ENCODE assay signal across 7 cellular contexts in the genomic region with DNA sequence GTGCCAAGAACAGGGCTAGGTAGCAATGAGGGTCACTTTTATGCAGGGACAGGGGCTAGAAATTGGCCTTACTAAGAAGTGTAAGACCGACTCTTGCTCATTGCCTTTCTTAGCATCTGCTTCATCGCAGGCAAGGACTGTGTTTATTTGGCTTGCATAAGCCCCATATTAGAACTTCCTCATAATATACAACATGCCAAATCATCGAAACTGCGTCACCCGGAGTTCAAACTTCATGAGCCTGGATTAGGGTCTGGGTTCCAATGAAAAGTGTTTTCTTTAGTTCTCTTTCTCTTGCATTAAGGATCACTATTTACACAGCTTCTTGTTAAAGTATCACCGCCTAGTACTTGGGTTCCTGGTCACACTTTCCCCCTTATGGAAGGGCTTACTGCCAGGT. TPM values are rescaled to one million over a fixed set of nuclear protein-coding genes. Genes with fewer than 3 reads are reported as not detected.
DNase-seq lines count a peak whose midpoint lies in the region; ATAC-seq and TF ChIP-seq lines count a peak whose summit lies in the region.

No MANE protein-coding gene starts in this region.

- no peak for TF ChIP-seq CTCF in GM23338 (conservative IDR thresholded peaks at IDR 0.05; ENCODE audit: low read depth in 2 of 2)
- TF ChIP-seq CTCF in OCI-LY7 (conservative IDR thresholded peaks at IDR 0.05; ENCODE audit: low read length) = no peak
- no peak for TF ChIP-seq CTCF in endothelial cell (IDR thresholded peaks at IDR 0.05; ENCODE audit: unreplicated experiment)

- no peak for ATAC-seq in GM23338
- ATAC-seq in GM18520 (IDR thresholded peaks at IDR 0.05; ENCODE audit: unreplicated experiment) = no peak

- H3F3A ChIP-seq in GM23338 (replicated peaks; ENCODE audit: low read depth) = peaks cover 4% of the 10 kb centered on the region

- H3K4me1 ChIP-seq in GM23338 (ENCODE audit: insufficient read depth) = peaks cover 19% of the 10 kb centered on the region
- H3K4me1 ChIP-seq in OCI-LY7 (ENCODE audit: insufficient read depth, low read length, poor library complexity, severe bottlenecking) = peaks cover 19% of the 10 kb centered on the region
- peaks cover 11% of the 10 kb centered on the region for H3K4me1 ChIP-seq in skeletal muscle satellite cell (ENCODE audit: control insufficient read depth, insufficient read depth, low read length)

- H3K36me3 ChIP-seq in GM23338 (ENCODE audit: insufficient read depth) (no peaks in the 10 kb centered on the region), OCI-LY7 (ENCODE audit: insufficient read depth, low read length) (peaks cover 9% of the 10 kb centered on the region; the same call in 1 of the 2 replicates), skeletal muscle satellite cell (ENCODE audit: insufficient read depth, low read length) (no peaks in the 10 kb centered on the region)

- intact Hi-C loops in OCI-LY7 (cut with micrococcal nuclease; ENCODE audit: unreplicated experiment) = no loop called here

- H3K9ac ChIP-seq in skeletal muscle satellite cell (ENCODE audit: low read depth, low read length) = peak overlapping the region; percentile 95

- H3K27me3 Mint-ChIP-seq in GM23338 (ENCODE audit: insufficient read depth, low read depth, poor library complexity) = peaks cover 4% of the 10 kb centered on the region
- H3K27me3 Mint-ChIP-seq in endothelial cell (ENCODE audit: unreplicated experiment) = peaks cover 11% of the 10 kb centered on the region

- H3K36me3 Mint-ChIP-seq in GM23338 (ENCODE audit: low read depth) (no peaks in the 10 kb centered on the region; the same call in 2 of the 3 replicates), endothelial cell (ENCODE audit: low read depth, unreplicated experiment) (peaks cover 7% of the 10 kb centered on the region)

- peak overlapping the region; percentile 92 for H3K4me2 ChIP-seq in GM23338
- H3K4me2 ChIP-seq in OCI-LY7 (ENCODE audit: low read length) = peak overlapping the region; percentile 99
- peak overlapping the region; percentile 98 for H3K4me2 ChIP-seq in skeletal muscle satellite cell (ENCODE audit: low read length)

- peaks cover 33% of the 10 kb centered on the region for H3K79me2 ChIP-seq in GM23338 (replicated peaks; ENCODE audit: insufficient read depth)
- peaks cover 34% of the 10 kb centered on the region for H3K79me2 ChIP-seq in OCI-LY7 (ENCODE audit: insufficient read depth, low read depth, low read length)

- peak overlapping the region; percentile 79; the same call in 1 of the 2 replicates for H3K4me3 ChIP-seq in GM23338
- H3K4me3 ChIP-seq in OCI-LY7 (ENCODE audit: low read depth, low read length, poor library complexity, severe bottlenecking) = peak overlapping the region; percentile 91
- H3K4me3 ChIP-seq in skeletal muscle satellite cell (ENCODE audit: low read length) = peak overlapping the region; percentile 100

- H3K27me3 ChIP-seq in GM23338 (ENCODE audit: insufficient read depth) (no peaks in the 10 kb centered on the region), skeletal muscle satellite cell (ENCODE audit: control insufficient read depth, insufficient read depth, low read length) (peaks cover 5% of the 10 kb centered on the region)

- H2AFZ ChIP-seq in GM23338 (peak overlapping the region; percentile 99), OCI-LY7 (ENCODE audit: low read length) (peak overlapping the region; percentile 100)

- H3K27ac Mint-ChIP-seq in GM23338 (no peak overlapping the region), endothelial cell (ENCODE audit: unreplicated experiment) (peak overlapping the region; percentile 77)

- no peaks in the 10 kb centered on the region; the same call in 1 of the 2 replicates for H4K20me1 ChIP-seq in GM23338 (replicated peaks; ENCODE audit: insufficient read depth)
- peaks cover 19% of the 10 kb centered on the region for H4K20me1 ChIP-seq in OCI-LY7 (ENCODE audit: insufficient read depth, low read length)

- H3K4me3 Mint-ChIP-seq in GM23338 = peak overlapping the region; percentile 88
- H3K4me3 Mint-ChIP-seq in endothelial cell (ENCODE audit: unreplicated experiment) = peak overlapping the region; percentile 88

- H3K9me3 ChIP-seq in OCI-LY7 (ENCODE audit: low read length) (no peaks in the 10 kb centered on the region), skeletal muscle satellite cell (replicated peaks; ENCODE audit: low read length) (no peaks in the 10 kb centered on the region)

- CTCF ChIA-PET in OCI-LY7 (lab: Charles Lee; ENCODE audit: unreplicated experiment) = interaction anchor here (1.2 kb wide), 1 partner anchor 22 kb away, joined by 3 read pairs; no protein-coding TSS in a partner anchor

- H3K9me2 ChIP-seq in GM23338 (ENCODE audit: insufficient read depth) (peaks cover 14% of the 10 kb centered on the region; the same call in 1 of the 2 replicates), OCI-LY7 (ENCODE audit: insufficient read depth, low read length) (no peaks in the 10 kb centered on the region)

- POLR2A ChIA-PET in OCI-LY7 (lab: Charles Lee) = interaction anchor here (0.9 to 3.0 kb wide), 11 partner anchors 8 to 258 kb away, joined by 3 to 18 read pairs (median 6); a partner anchor contains a TSS

- H3K27ac ChIP-seq in GM23338 (ENCODE audit: low read depth) (no peak overlapping the region), OCI-LY7 (ENCODE audit: low read depth, low read length, poor library complexity, severe bottlenecking) (no peak overlapping the region)

- H3K9me3 Mint-ChIP-seq in GM23338 = no peaks in the 10 kb centered on the region
- H3K9me3 Mint-ChIP-seq in endothelial cell (ENCODE audit: unreplicated experiment) = no peaks in the 10 kb centered on the region

- peaks cover 27% of the 10 kb centered on the region for H3K4me1 Mint-ChIP-seq in GM23338
- H3K4me1 Mint-ChIP-seq in endothelial cell (ENCODE audit: unreplicated experiment) = peaks cover 35% of the 10 kb centered on the region

- no TSS peak for BruUV-seq in OCI-LY7 (replicated peaks; lab: Mats Ljungman, UMichigan)

- DNase-seq in GM23338 (ENCODE audit: low spot score) = no peak
- no peak for DNase-seq in OCI-LY7 (ENCODE audit: low spot score)
- no peak for DNase-seq in endothelial cell (ENCODE audit: low spot score)
- no peak for DNase-seq in NCI-H446 (lab: John Stamatoyannopoulos, UW)
- no peak for DNase-seq in iPS-NIHi11 (ENCODE audit: low spot score)

TF ChIP-seq in GM23338, 12 proteins besides CTCF, POLR2A, EP300 and RAD21 (continues in another document):
- no peak for TF ChIP-seq POLR2AphosphoS5 (IDR thresholded peaks at IDR 0.05; ENCODE audit: low read depth)
- TF ChIP-seq ZNF331 (CRISPR knock-in tag; IDR thresholded peaks at IDR 0.05; ENCODE audit: low read depth) = no peak
- TF ChIP-seq JUNB (IDR thresholded peaks at IDR 0.05; ENCODE audit: unreplicated experiment) = no peak
- no peak for TF ChIP-seq CREB1 (CRISPR knock-in tag; IDR thresholded peaks at IDR 0.05; ENCODE audit: low read depth)

RNA-seq across cellular contexts. Expression of a gene that starts 1.0 kb away (rescaled TPM):
- total RNA-seq in GM23338 (2014; rRNA removed; shearing (Covaris generic)) = 31.1 and 31.7 TPM in 2 replicates
- polyA plus RNA-seq in GM23338 (2016; fragmentation: Nextera tagmentation; extraction: Ambion mirVana) = 34.6 and 34.8 TPM in 2 replicates
- 10.9 and 15.1 TPM in 2 replicates for total RNA-seq in OCI-LY7 (2014; rRNA removed; shearing (Covaris generic))
- total RNA-seq in OCI-LY7 (2022) (26.2 and 28.9 TPM in 2 replicates), endothelial cell (ENCODE audit: unreplicated experiment) (40.4 TPM)
- 18.5 and 21.6 TPM in 2 replicates for total RNA-seq in skeletal muscle satellite cell (2012; rRNA removed)
